ENCODE assay signal across 28 cellular contexts in genomic region chr5:51385214-51385613, GRCh38. TPM values are rescaled to one million over a fixed set of nuclear protein-coding genes. Genes with fewer than 3 reads are reported as not detected.
DNase-seq lines count a peak whose midpoint lies in the region; ATAC-seq, FAIRE-seq and TF ChIP-seq lines count a peak whose summit lies in the region.
"Had no signal": no experiment of that assay in that cellular context is flagged by ENCODE, and none has a peak within 500 bp of the region (broad histone marks: within the 10 kb centered on the region; RNA-seq: fewer than 3 reads in every experiment).

No MANE protein-coding gene starts in this region.

- TF ChIP-seq CTCF in A673 (conservative IDR thresholded peaks at IDR 0.05; ENCODE audit: low read depth, low read length) (no peak), kidney (IDR thresholded peaks at IDR 0.05; ENCODE audit: borderline replicate concordance, extremely low read depth, insufficient read depth) (no peak), adrenal gland (IDR thresholded peaks at IDR 0.05) (no peak)

- H3K27me3 ChIP-seq in A673 (replicated peaks; ENCODE audit: insufficient read depth, low read depth, low read length, poor library complexity) (no peaks in the 10 kb centered on the region), endocrine pancreas (ENCODE audit: control insufficient read depth, insufficient read depth, low read length) (no peaks in the 10 kb centered on the region), mucosa of stomach (ENCODE audit: control insufficient read depth, insufficient read depth, low read length) (peaks cover 94% of the 10 kb centered on the region), adrenal gland (peaks cover 77% of the 10 kb centered on the region)

- ATAC-seq in GM21737 (IDR thresholded peaks at IDR 0.05; ENCODE audit: unreplicated experiment), result no peak
- ATAC-seq: natural killer cell treated with Interleukin-12 subunit alpha and Interleukin-12 subunit beta and Interleukin-15 and Interleukin-18, amount 100 ng/mL, for 72 hours had no signal

- DNase-seq in A673 (ENCODE audit: low spot score) (no peak), NCI-H1417 treated with DMSO at 0.1 percent for 48 hours (lab: John Stamatoyannopoulos, UW) (peak; percentile 33), kidney (no peak), adrenal gland (no peak), A172 (ENCODE audit: low spot score) (no peak)
- DNase-seq: activated B cell treated with CpG ODN at 0.5 μM for 24 hours; activated CD4-positive, alpha-beta memory T cell treated with anti-CD3 and anti-CD28 coated beads, Interleukin-2, amount 10 ng/mL, durations not matched to agents 7 days and 5 days; activated naive CD4-positive, alpha-beta T cell; activated T-cell treated with anti-CD3 and anti-CD28 coated beads, Interleukin-2, amount 50 U/mL, for 1 hour; aorta; CD4-positive, alpha-beta T cell; effector CD8-positive, alpha-beta T cell; mesendoderm; MG63; NCI-H2171 treated with DMSO at 0.1 percent for 48 hours; NCI-H82; PC-9; small intestine; stimulated activated CD4-positive, alpha-beta T cell treated with anti-CD3 and anti-CD28 coated beads, Interleukin-4, amount 100 ng/mL, for 4 hours had no signal

- H3K4me3 ChIP-seq in A673 (ENCODE audit: low read depth, low read length, poor library complexity, severe bottlenecking) (peak overlapping the region; percentile 87), endocrine pancreas (ENCODE audit: control insufficient read depth, insufficient read depth, low read length) (peak overlapping the region; percentile 100), mucosa of stomach (ENCODE audit: low read length) (no peak overlapping the region), kidney (ENCODE audit: low read length in 2 of 2) (no peak overlapping the region), adrenal gland (no peak overlapping the region)
- H3K4me3 ChIP-seq: MG63, PC-9 had no signal

- H3K9ac ChIP-seq in endocrine pancreas (ENCODE audit: control insufficient read depth, insufficient read depth, low read length) (no peak overlapping the region), mucosa of stomach (ENCODE audit: low read length) (peak overlapping the region; percentile 11), kidney (ENCODE audit: low read length in 2 of 2) (no peak overlapping the region)

- 12 to 22% (median 16%) methylated on average over 4 of the region's 4 CpGs for WGBS in adrenal gland, 4 donors

- no TSS peak for BruUV-seq in A673 (replicated peaks; lab: Mats Ljungman, UMichigan)

- no peaks in the 10 kb centered on the region for H3K36me3 ChIP-seq in A673 (ENCODE audit: insufficient read depth, low read length, poor library complexity, severe bottlenecking)
- peaks cover 10% of the 10 kb centered on the region for H3K36me3 ChIP-seq in endocrine pancreas (ENCODE audit: control insufficient read depth, insufficient read depth, low read length)
- no peaks in the 10 kb centered on the region for H3K36me3 ChIP-seq in mucosa of stomach (ENCODE audit: control insufficient read depth, insufficient read depth, low read length)
- no peaks in the 10 kb centered on the region for H3K36me3 ChIP-seq in kidney (ENCODE audit: control insufficient read depth in 1 of 2, insufficient read depth in 2 of 2, low read length in 2 of 2)
- no peaks in the 10 kb centered on the region for H3K36me3 ChIP-seq in adrenal gland (replicated peaks in 1 of 2)
- H3K36me3 ChIP-seq: MG63, SJSA1 had no signal

- H3K9me3 ChIP-seq in A673 (ENCODE audit: low read depth, low read length, poor library complexity, severe bottlenecking), result no peaks in the 10 kb centered on the region
- no peaks in the 10 kb centered on the region for H3K9me3 ChIP-seq in endocrine pancreas (ENCODE audit: control insufficient read depth, low read length)
- H3K9me3 ChIP-seq in mucosa of stomach (ENCODE audit: control insufficient read depth, low read length), result no peaks in the 10 kb centered on the region
- H3K9me3 ChIP-seq in kidney (ENCODE audit: control insufficient read depth in 1 of 2, low read length in 2 of 2), result no peaks in the 10 kb centered on the region
- H3K9me3 ChIP-seq in adrenal gland (replicated peaks in 1 of 3), result no peaks in the 10 kb centered on the region
- H3K9me3 ChIP-seq: MG63, SJSA1 had no signal

- H3K4me1 ChIP-seq in A673 (ENCODE audit: insufficient read depth, low read length, poor library complexity, severe bottlenecking) (peaks cover 7% of the 10 kb centered on the region), endocrine pancreas (ENCODE audit: control insufficient read depth, insufficient read depth, low read length) (no peaks in the 10 kb centered on the region), mucosa of stomach (ENCODE audit: control insufficient read depth, insufficient read depth, low read length) (no peaks in the 10 kb centered on the region), kidney (ENCODE audit: control insufficient read depth in 1 of 2, insufficient read depth in 1 of 2, low read depth in 1 of 2, low read length in 2 of 2) (peaks cover 0 to 8% of the 10 kb centered on the region in 2 donors), adrenal gland (replicated peaks in 1 of 2) (peaks cover 3 to 4% of the 10 kb centered on the region in 2 donors)

- FAIRE-seq in kidney (lab: Jason Lieb, UNC), result no peak
- FAIRE-seq: small intestine, urothelium cell line had no signal

- CTCF ChIA-PET in A673 (lab: Charles Lee), result no interaction called here

- intact Hi-C loops in A673 (cut with micrococcal nuclease; ENCODE audit: unreplicated experiment) (loop anchor here (2.0 to 10.0 kb wide), 2 partner anchors 974 to 1270 kb away; no protein-coding TSS in a partner anchor), kidney (cut with DNase I) (no loop called here), adrenal gland (cut with DNase I) (no loop called here)

- H3K27ac ChIP-seq in A673 (ENCODE audit: low read depth, low read length, poor library complexity, severe bottlenecking) (no peak overlapping the region), kidney (ENCODE audit: low read depth in 2 of 2, low read length in 2 of 2) (no peak overlapping the region), adrenal gland (no peak overlapping the region)
- H3K27ac ChIP-seq: PC-9, SJSA1 had no signal

- TF ChIP-seq POLR2A in adrenal gland (IDR thresholded peaks at IDR 0.05), result no peak

- POLR2A ChIA-PET in A673 (lab: Charles Lee; ENCODE audit: low non-redundant PET), result interaction anchor here (0.7 kb wide), 1 partner anchor 10 kb away, joined by 3 read pairs; no protein-coding TSS in a partner anchor

RNA-seq across cellular contexts. Expression of gene ISL1, which starts 2.0 kb away (rescaled TPM):
- 11.1 and 11.8 TPM in 2 replicates for total RNA-seq in A673 (2021)
- total RNA-seq in kidney, result not detected
- polyA plus RNA-seq in kidney (ENCODE audit: insufficient read depth, low read depth, low replicate concordance), result not detected
- under 1 TPM in 4 of 8 donors, not detected in 4; 0.13 to 0.81 (median 0.49) TPM for total RNA-seq in adrenal gland
- polyA plus RNA-seq in adrenal gland, result 1 to 10 TPM in 2 of 3 donors, under 1 TPM in 1; 0.30 to 1.9 (median 1.2) TPM
- not detected in 2 replicates for total RNA-seq in A172 (2014; rRNA removed; shearing (Covaris generic))
- total RNA-seq: activated B cell treated with CpG ODN at 0.5 μM for 24 hours; activated CD4-positive, alpha-beta memory T cell treated with anti-CD3 and anti-CD28 coated beads, Interleukin-2, amount 10 ng/mL, durations not matched to agents 7 days and 5 days; CD4-positive, alpha-beta T cell; cerebellum; natural killer cell treated with Interleukin-12 subunit alpha and Interleukin-12 subunit beta and Interleukin-15 and Interleukin-18, amount 100 ng/mL, for 72 hours; PC-9; pulmonary artery endothelial cell; subcutaneous adipose tissue had no signal
- polyA plus RNA-seq: aorta had no signal

Comparison
In these comparisons a context has a peak if more than half of its experiments do, and no peak if none do; other contexts are left out.
1. H3K4me3 ChIP-seq: peak in A673 (single experiment) and endocrine pancreas (single experiment); none in mucosa of stomach (single experiment), kidney (0 of 2) and adrenal gland (0 of 4).